Comparison of ENCODE assay signal across 14 cellular contexts in genomic region chr1:45230537-45230936, GRCh38. TPM values are rescaled to one million over a fixed set of nuclear protein-coding genes. Genes with fewer than 3 reads are reported as not detected.
A peak's percentile ranks its signal among the peaks of the same experiment; 100 is the strongest.
DNase-seq lines count a peak whose midpoint lies in the region; ATAC-seq and TF ChIP-seq lines count a peak whose summit lies in the region.
"Had no signal": no experiment of that assay in that cellular context is flagged by ENCODE, and none has a peak within 500 bp of the region (broad histone marks: within the 10 kb centered on the region; RNA-seq: fewer than 3 reads in every experiment).

No MANE protein-coding gene starts in this region.

- H3K18ac ChIP-seq in trophoblast cell (ENCODE audit: low read length): no peak overlapping the region

- no peak overlapping the region for H4K8ac ChIP-seq in trophoblast cell (ENCODE audit: low read depth, low read length)

- no peaks in the 10 kb centered on the region for H3K27me3 ChIP-seq in trophoblast cell (ENCODE audit: insufficient read depth, low read length)
- H3K27me3 ChIP-seq: upper lobe of left lung had no signal

- ATAC-seq in naive thymus-derived CD8-positive, alpha-beta T cell: peak; percentile 44 to 66

- no CpG with 5 or more reads among the region's 1 CpG for WGBS in trophoblast cell (ENCODE audit: extremely low coverage, insufficient coverage, insufficient read length)

- no peak overlapping the region for H4K91ac ChIP-seq in trophoblast cell (ENCODE audit: low read depth, low read length)

- H3K27ac Mint-ChIP-seq in naive thymus-derived CD8-positive, alpha-beta T cell: no peak overlapping the region
- no peak overlapping the region for H3K27ac Mint-ChIP-seq in osteocyte (ENCODE audit: unreplicated experiment)
- H3K27ac Mint-ChIP-seq: activated naive CD4-positive, alpha-beta T cell treated with anti-CD3 and anti-CD28 coated beads, Interleukin-2, amount 50 U/mL, for 24 hours had no signal

- DNase-seq in NCI-H748 (lab: John Stamatoyannopoulos, UW; ENCODE audit: unreplicated experiment) (peak; percentile 29), NCI-H748 treated with DMSO at 0.1 percent for 48 hours (lab: John Stamatoyannopoulos, UW) (no peak), LoVo (ENCODE audit: low spot score) (peak; percentile 38), cerebellar cortex (ENCODE audit: low spot score) (peak; percentile 11), osteocyte (ENCODE audit: extremely low spot score, unreplicated experiment) (no peak), trophoblast cell (no peak), activated gamma-delta T cell (lab: John Stamatoyannopoulos, UW) (no peak)
- peak in 3 of 10 donors; percentile 10 to 32 (median 22) for DNase-seq in naive thymus-derived CD8-positive, alpha-beta T cell
- DNase-seq: NCI-H774, SW 1271, upper lobe of left lung had no signal

- no peak overlapping the region for H3K4me2 ChIP-seq in trophoblast cell (ENCODE audit: low read length)

- H3K9ac ChIP-seq in trophoblast cell (ENCODE audit: low read length): no peak overlapping the region

- no peak overlapping the region for H3K4ac ChIP-seq in trophoblast cell (ENCODE audit: low read depth, low read length)

- no peak overlapping the region for H2AK5ac ChIP-seq in trophoblast cell (ENCODE audit: low read length)

- H3K27ac ChIP-seq in trophoblast cell (ENCODE audit: low read depth, low read length): no peak overlapping the region
- H3K27ac ChIP-seq: skin epidermis, upper lobe of left lung had no signal

- no peaks in the 10 kb centered on the region for H3K79me1 ChIP-seq in trophoblast cell (ENCODE audit: low read length)

- H3K9me3 Mint-ChIP-seq in naive thymus-derived CD8-positive, alpha-beta T cell: peaks cover 0 to 6% (median 4%) of the 10 kb centered on the region in 9 donors
- no peaks in the 10 kb centered on the region for H3K9me3 Mint-ChIP-seq in osteocyte (ENCODE audit: unreplicated experiment)

- H3K79me2 ChIP-seq in trophoblast cell (ENCODE audit: control insufficient read depth, insufficient read depth, low read length, poor library complexity): no peaks in the 10 kb centered on the region

- no peak overlapping the region for H3K14ac ChIP-seq in trophoblast cell (ENCODE audit: low read length)

- peaks cover 0 to 1% (median 0%) of the 10 kb centered on the region in 5 donors for H3K27me3 Mint-ChIP-seq in naive thymus-derived CD8-positive, alpha-beta T cell
- H3K27me3 Mint-ChIP-seq in osteocyte (ENCODE audit: unreplicated experiment): peaks cover 45% of the 10 kb centered on the region
- H3K27me3 Mint-ChIP-seq: activated naive CD4-positive, alpha-beta T cell treated with anti-CD3 and anti-CD28 coated beads, Interleukin-2, amount 50 U/mL, for 24 hours had no signal

- H3K9me3 ChIP-seq in trophoblast cell (ENCODE audit: insufficient read depth, low read depth, low read length): no peaks in the 10 kb centered on the region
- H3K9me3 ChIP-seq: upper lobe of left lung had no signal

- H3K23ac ChIP-seq in trophoblast cell (ENCODE audit: low read length): no peak overlapping the region

- H3K4me1 Mint-ChIP-seq in naive thymus-derived CD8-positive, alpha-beta T cell: no peaks in the 10 kb centered on the region
- no peaks in the 10 kb centered on the region for H3K4me1 Mint-ChIP-seq in osteocyte (ENCODE audit: unreplicated experiment)
- H3K4me1 Mint-ChIP-seq: activated naive CD4-positive, alpha-beta T cell treated with anti-CD3 and anti-CD28 coated beads, Interleukin-2, amount 50 U/mL, for 24 hours; neural crest cell had no signal

- H4K12ac ChIP-seq in trophoblast cell (ENCODE audit: low read depth, low read length): no peak overlapping the region

- no peaks in the 10 kb centered on the region for H3K4me1 ChIP-seq in trophoblast cell (ENCODE audit: control insufficient read depth in 1 of 2, insufficient read depth in 2 of 2, low read length in 2 of 2)
- H3K4me1 ChIP-seq: upper lobe of left lung had no signal

- no peaks in the 10 kb centered on the region for H3K36me3 ChIP-seq in trophoblast cell (ENCODE audit: control insufficient read depth in 1 of 2, insufficient read depth in 2 of 2, low read length in 2 of 2)
- H3K36me3 ChIP-seq: upper lobe of left lung had no signal

- H2BK12ac ChIP-seq in trophoblast cell (ENCODE audit: low read length): no peak overlapping the region

- H2AFZ ChIP-seq in trophoblast cell (ENCODE audit: insufficient read depth, low read length, poor library complexity): no peak overlapping the region

- H2BK5ac ChIP-seq in trophoblast cell (ENCODE audit: low read depth, low read length, poor library complexity): no peak overlapping the region

- TF ChIP-seq CTCF in osteocyte (IDR thresholded peaks at IDR 0.05): no peak

- no peaks in the 10 kb centered on the region for H3K36me3 Mint-ChIP-seq in naive thymus-derived CD8-positive, alpha-beta T cell
- H3K36me3 Mint-ChIP-seq in osteocyte (ENCODE audit: unreplicated experiment): no peaks in the 10 kb centered on the region
- H3K36me3 Mint-ChIP-seq: activated naive CD4-positive, alpha-beta T cell treated with anti-CD3 and anti-CD28 coated beads, Interleukin-2, amount 50 U/mL, for 24 hours had no signal

- no peak overlapping the region for H3K4me3 ChIP-seq in trophoblast cell (ENCODE audit: low read depth, low read length)
- H3K4me3 ChIP-seq: skin epidermis, upper lobe of left lung had no signal

- POLR2A ChIA-PET in naive thymus-derived CD8-positive, alpha-beta T cell (lab: Charles Lee): no interaction called here

- no peak overlapping the region for H2BK120ac ChIP-seq in trophoblast cell (ENCODE audit: insufficient read depth, low read length, poor library complexity)

- H3K4me3 Mint-ChIP-seq in naive thymus-derived CD8-positive, alpha-beta T cell: no peak overlapping the region
- H3K4me3 Mint-ChIP-seq in osteocyte (ENCODE audit: unreplicated experiment): no peak overlapping the region
- H3K4me3 Mint-ChIP-seq: activated naive CD4-positive, alpha-beta T cell treated with anti-CD3 and anti-CD28 coated beads, Interleukin-2, amount 50 U/mL, for 24 hours; neural crest cell had no signal

RNA-seq across cellular contexts. Expression of gene ZSWIM5, which starts 24.1 kb away (rescaled TPM):
- total RNA-seq in naive thymus-derived CD8-positive, alpha-beta T cell: 1 to 10 TPM; 1.2 TPM
- under 1 TPM; 0.57 to 0.85 (median 0.65) TPM for polyA plus RNA-seq in naive thymus-derived CD8-positive, alpha-beta T cell
- 0.57 and 0.73 TPM in 2 replicates for total RNA-seq in osteocyte
- 0.05 and 0.06 TPM in 2 replicates for polyA plus RNA-seq in trophoblast cell (2013)

Comparison
In these comparisons a context has a peak if more than half of its experiments do, and no peak if none do; other contexts are left out.
1. DNase-seq: peak in NCI-H748 (single experiment), LoVo (single experiment) and cerebellar cortex (single experiment); none in NCI-H748 treated with DMSO at 0.1 percent for 48 hours (single experiment), osteocyte (single experiment), trophoblast cell (0 of 2) and activated gamma-delta T cell (single experiment).